ENCODE assay signal across 27 cellular contexts in genomic region chr4:5945171-5945570, GRCh38. TPM values are rescaled to one million over a fixed set of nuclear protein-coding genes. Genes with fewer than 3 reads are reported as not detected.
"Had no signal": no experiment of that assay in that cellular context is flagged by ENCODE, and none has a peak within 500 bp of the region (broad histone marks: within the 10 kb centered on the region; RNA-seq: fewer than 3 reads in every experiment).

No MANE protein-coding gene starts in this region.

- H3K27ac ChIP-seq: left ventricle myocardium inferior, pancreas, prostate gland, stomach, testis, thyroid gland, transverse colon, upper lobe of left lung had no signal

- H3K27me3 ChIP-seq: pancreas, testis, thyroid gland, upper lobe of left lung had no signal

- H3K36me3 ChIP-seq: left ventricle myocardium inferior, pancreas, prostate gland, stomach, thyroid gland, transverse colon, upper lobe of left lung had no signal

- FAIRE-seq: islet of Langerhans, pancreas, urothelium cell line had no signal

- H3K9me3 ChIP-seq: pancreas, prostate gland, testis, thyroid gland had no signal

- ATAC-seq: natural killer cell treated with Interleukin-12 subunit alpha and Interleukin-12 subunit beta and Interleukin-15 and Interleukin-18, amount 100 ng/mL, for 72 hours; pancreas; right cardiac atrium; stimulated activated naive B cell treated with anti-CD40 and anti-IgM and Interleukin-4, amounts not matched to agents 10 μg/mL and 1 μg/mL and 100 μg/mL, for 72 hours; stimulated activated naive CD8-positive, alpha-beta T cell treated with anti-CD3 and anti-CD28 coated beads, Interleukin-15, Interleukin-2, amounts not matched to agents 100 U/mL and 50 U/mL, for 24 hours had no signal

- DNase-seq: hypothalamus; immature natural killer cell; left ventricle myocardium inferior; mesendoderm; naive B cell; nucleus accumbens; retina; right cardiac atrium; stimulated activated CD4-positive, alpha-beta T cell treated with anti-CD3 and anti-CD28 coated beads, Interleukin-12 subunit alpha, Interleukin-12 subunit beta, amount 100 ng/mL, for 4 hours; stimulated activated CD4-positive, alpha-beta T cell treated with anti-CD3 and anti-CD28 coated beads, Interleukin-15, amount 100 ng/mL, for 24 hours; stimulated activated CD4-positive, alpha-beta T cell treated with anti-CD3 and anti-CD28 coated beads, Interleukin-2, amount 100 ng/mL, for 24 hours; stimulated activated CD4-positive, alpha-beta T cell treated with anti-CD3 and anti-CD28 coated beads, Interleukin-4, amount 100 ng/mL, for 1 hour; stimulated activated naive B cell treated with anti-CD40 and anti-IgM and Interleukin-4, amounts not matched to agents 10 μg/mL and 1 μg/mL and 100 μg/mL, for 72 hours; stimulated activated naive CD8-positive, alpha-beta T cell treated with anti-CD3 and anti-CD28 coated beads, Interleukin-15, Interleukin-2, amounts not matched to agents 100 U/mL and 50 U/mL, for 24 hours; stomach; testis; thyroid gland; transverse colon; upper lobe of left lung had no signal

- H3K4me3 ChIP-seq: left ventricle myocardium inferior, lung, pancreas, prostate gland, smooth muscle cell, stomach, testis, thyroid gland, transverse colon, upper lobe of left lung had no signal

- H3K4me2 ChIP-seq: smooth muscle cell had no signal

- H3K4me1 ChIP-seq: left ventricle myocardium inferior, pancreas, prostate gland, stomach, testis, transverse colon had no signal

RNA-seq across cellular contexts. Expression of gene CRMP1, which starts 52.3 kb away (rescaled TPM):
- total RNA-seq: mononuclear cell; natural killer cell treated with Interleukin-12 subunit alpha and Interleukin-12 subunit beta and Interleukin-15 and Interleukin-18, amount 100 ng/mL, for 72 hours had no signal
- polyA plus RNA-seq: immature natural killer cell had no signal
